18 cellular contexts compared by ENCODE assay signal in the genomic region with DNA sequence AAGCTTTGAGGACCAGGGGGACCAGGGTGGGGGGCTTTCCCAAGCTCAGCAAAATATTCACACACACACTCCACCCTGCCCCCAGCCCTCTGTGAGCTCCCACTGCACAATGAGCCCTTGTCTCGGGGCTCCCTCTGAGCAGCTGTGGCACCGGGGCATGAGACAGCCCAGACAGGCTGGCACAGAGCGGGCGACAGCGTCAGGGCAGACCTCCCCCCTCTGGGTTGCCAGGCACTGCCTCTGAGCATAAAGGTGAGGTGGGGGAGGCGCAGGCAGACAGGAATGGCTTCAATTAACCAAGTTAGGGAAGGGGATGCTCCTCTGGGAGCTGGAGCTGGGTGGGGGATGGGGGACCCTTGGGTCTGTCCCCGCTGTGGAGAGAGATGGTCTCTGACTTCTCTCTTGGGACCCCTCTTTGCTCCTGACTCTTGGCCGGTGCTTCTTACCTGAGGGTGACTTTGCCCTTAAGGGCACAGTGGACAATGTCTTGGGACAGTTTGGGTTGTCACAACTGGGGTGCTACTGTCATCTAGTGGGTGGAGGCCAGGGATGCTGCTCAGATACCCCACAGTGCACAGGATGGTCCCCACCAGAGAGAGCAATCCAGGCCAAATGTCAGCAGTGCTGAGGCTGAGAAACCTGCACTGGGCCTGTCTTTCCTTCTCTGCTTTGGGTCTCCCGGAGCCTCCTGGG. TPM values are rescaled to one million over a fixed set of nuclear protein-coding genes. Genes with fewer than 3 reads are reported as not detected.
DNase-seq lines count a peak whose midpoint lies in the region; ATAC-seq and TF ChIP-seq lines count a peak whose summit lies in the region.
"Had no signal": no experiment of that assay in that cellular context is flagged by ENCODE, and none has a peak within 500 bp of the region (broad histone marks: within the 10 kb centered on the region; RNA-seq: fewer than 3 reads in every experiment).

No MANE protein-coding gene starts in this region.

- H3K4me3 ChIP-seq in heart left ventricle, result no peak overlapping the region
- H3K4me3 ChIP-seq in dorsolateral prefrontal cortex, result peak overlapping the region in 40 of 59 donors; percentile 3 to 56 (median 34)
- H3K4me3 ChIP-seq in ovary, result no peak overlapping the region
- no peak overlapping the region for H3K4me3 ChIP-seq in thoracic aorta

- TF ChIP-seq EP300 in ovary (IDR thresholded peaks at IDR 0.05), result no peak

- H3K27me3 ChIP-seq in heart left ventricle, result no peaks in the 10 kb centered on the region
- no peaks in the 10 kb centered on the region for H3K27me3 ChIP-seq in dorsolateral prefrontal cortex
- no peaks in the 10 kb centered on the region for H3K27me3 ChIP-seq in ovary
- H3K27me3 ChIP-seq in thoracic aorta (replicated peaks; ENCODE audit: insufficient read depth), result no peaks in the 10 kb centered on the region

- H3K27ac ChIP-seq in heart left ventricle (peak overlapping the region in 7 of 12 donors; percentile 6 to 98 (median 15)), dorsolateral prefrontal cortex (peak overlapping the region; percentile 76 to 100 (median 99)), ovary (peak overlapping the region; percentile 6 to 14), thoracic aorta (peak overlapping the region; percentile 99 to 100)
- H3K27ac ChIP-seq: WERI-Rb-1 had no signal

- DNase-seq in heart left ventricle, result no peak
- no peak for DNase-seq in Right ventricle myocardium inferior (ENCODE audit: missing footprints)
- DNase-seq in dorsolateral prefrontal cortex, result peak in 9 of 10 donors; percentile 89 to 97 (median 95)
- no peak for DNase-seq in ovary
- no peak for DNase-seq in thoracic aorta (ENCODE audit: low spot score)
- DNase-seq in NCI-H2196 treated with DMSO at 0.1 percent for 48 hours (lab: John Stamatoyannopoulos, UW; ENCODE audit: unreplicated experiment), result no peak
- no peak for DNase-seq in T-helper 2 cell
- DNase-seq: activated CD8-positive, alpha-beta T cell treated with anti-CD3 and anti-CD28 coated beads for 36 hours; activated naive CD8-positive, alpha-beta T cell treated with anti-CD3 and anti-CD28 coated beads, Interleukin-2, amount 10 ng/mL, durations not matched to agents 7 days and 5 days; activated T-cell treated with anti-CD3 and anti-CD28 coated beads, Interleukin-2, amount 50 U/mL, for 48 hours; central memory CD4-positive, alpha-beta T cell; NCI-H2081; NCI-H748 treated with DMSO at 0.1 percent for 48 hours; SW 1271; WERI-Rb-1 had no signal

- ATAC-seq in heart left ventricle (peak in 1 of 4 donors; percentile 19), Right ventricle myocardium inferior (no peak), thoracic aorta (ENCODE audit: insufficient number of reproducible peaks, low FRiP score, low read depth) (no peak), GM21381 (IDR thresholded peaks at IDR 0.05; ENCODE audit: unreplicated experiment) (no peak)
- ATAC-seq: activated CD8-positive, alpha-beta T cell treated with anti-CD3 and anti-CD28 coated beads for 36 hours had no signal

- TF ChIP-seq CTCF in heart left ventricle (IDR thresholded peaks at IDR 0.05), result no peak
- TF ChIP-seq CTCF in dorsolateral prefrontal cortex (IDR thresholded peaks at IDR 0.05 in 54 of 56, conservative IDR thresholded peaks at IDR 0.05 in 2 of 56; ENCODE audit: low read depth in 1 of 56, partially characterized antibody in 56 of 56), result peak in 11 of 56 donors; percentile 3 to 31 (median 16)
- no peak for TF ChIP-seq CTCF in ovary (IDR thresholded peaks at IDR 0.05)
- no peak for TF ChIP-seq CTCF in thoracic aorta (IDR thresholded peaks at IDR 0.05)

- peaks cover 23 to 75% (median 60%) of the 10 kb centered on the region in 12 donors for H3K4me1 ChIP-seq in heart left ventricle
- H3K4me1 ChIP-seq in ovary (ENCODE audit: insufficient read depth), result peaks cover 25% of the 10 kb centered on the region
- peaks cover 36 to 95% of the 10 kb centered on the region in 2 donors for H3K4me1 ChIP-seq in thoracic aorta (ENCODE audit: control insufficient read depth in 1 of 2, low read depth in 2 of 2)

- intact Hi-C loops in heart left ventricle (cut with DNase I), result no loop called here
- intact Hi-C loops in Right ventricle myocardium inferior (cut with DNase I), result no loop called here
- intact Hi-C loops in dorsolateral prefrontal cortex (cut with DNase I), result no loop called here
- intact Hi-C loops in ovary (cut with DNase I), result no loop called here

- H3K9me3 ChIP-seq in heart left ventricle, result no peaks in the 10 kb centered on the region
- no peaks in the 10 kb centered on the region for H3K9me3 ChIP-seq in ovary
- H3K9me3 ChIP-seq in thoracic aorta, result no peaks in the 10 kb centered on the region

- TF ChIP-seq POLR2A in heart left ventricle (IDR thresholded peaks at IDR 0.05) (no peak), ovary (IDR thresholded peaks at IDR 0.05) (no peak)

- H3K36me3 ChIP-seq in heart left ventricle (peaks cover 0 to 39% (median 25%) of the 10 kb centered on the region in 9 donors), ovary (no peaks in the 10 kb centered on the region), thoracic aorta (peaks cover 16% of the 10 kb centered on the region)
- H3K36me3 ChIP-seq: WERI-Rb-1 had no signal

- WGBS in heart left ventricle, 4 donors, result 76 to 90% (median 84%) methylated on average over 5 to 9 of the region's 9 CpGs
- WGBS in ovary, 3 donors, result 93 to 95% (median 94%) methylated on average over 6 to 9 of the region's 9 CpGs

RNA-seq across cellular contexts. Expression of a gene that starts 30.3 kb away (rescaled TPM):
- 10 to 100 TPM in 3 of 9 donors, 1 to 10 TPM in 6; 5.2 to 19.1 (median 8.3) TPM for total RNA-seq in heart left ventricle
- polyA plus RNA-seq in heart left ventricle, result 1 to 10 TPM; 7.7 to 8.4 TPM
- 9.4 TPM for total RNA-seq in Right ventricle myocardium inferior
- total RNA-seq in dorsolateral prefrontal cortex, result 10 to 100 TPM in 2 of 120 experiments, 1 to 10 TPM in 118; 1.0 to 11.8 (median 4.5) TPM
- 1 to 10 TPM; 2.9 to 7.4 (median 6.7) TPM for total RNA-seq in ovary
- 1 to 10 TPM in 1 of 2 donors, under 1 TPM in 1; 0.90 to 5.0 TPM for polyA plus RNA-seq in ovary
- 10 to 100 TPM; 10.6 to 36.1 TPM for total RNA-seq in thoracic aorta
- total RNA-seq: A172 had no signal
- polyA plus RNA-seq: neural cell had no signal

RNA-seq across cellular contexts. Expression of a gene that starts 44.2 kb away (rescaled TPM):
- total RNA-seq in heart left ventricle, result 10 to 100 TPM; 15.1 to 22.6 (median 16.2) TPM
- polyA plus RNA-seq in heart left ventricle, result 10 to 100 TPM; 26.4 to 32.4 TPM
- total RNA-seq in Right ventricle myocardium inferior, result 21.1 TPM
- total RNA-seq in dorsolateral prefrontal cortex, result 10 to 100 TPM; 30.6 to 70.9 (median 40.8) TPM
- 10 to 100 TPM; 23.6 to 54.8 (median 38.7) TPM for total RNA-seq in ovary
- 10 to 100 TPM in 1 of 2 donors, 1 to 10 TPM in 1; 7.6 to 37.2 TPM for polyA plus RNA-seq in ovary
- 10 to 100 TPM; 35.3 to 52.3 TPM for total RNA-seq in thoracic aorta

RNA-seq across cellular contexts. Expression of a gene that starts 45.7 kb away (rescaled TPM):
- total RNA-seq in heart left ventricle (10 to 100 TPM; 28.7 to 88.2 (median 41.8) TPM), Right ventricle myocardium inferior (54.0 TPM), dorsolateral prefrontal cortex (100 to 1,000 TPM in 5 of 120 experiments, 10 to 100 TPM in 115; 54.8 to 122 (median 79.3) TPM), ovary (10 to 100 TPM in 6 of 7 donors, 1 to 10 TPM in 1; 5.1 to 31.4 (median 21.8) TPM), thoracic aorta (10 to 100 TPM; 27.2 to 28.8 TPM)
- polyA plus RNA-seq in heart left ventricle (10 to 100 TPM; 49.6 to 74.2 TPM), ovary (10 to 100 TPM in 1 of 2 donors, 1 to 10 TPM in 1; 3.2 to 14.8 TPM)

Comparison
In these comparisons a context has a peak if more than half of its experiments do, and no peak if none do; other contexts are left out.
1. DNase-seq: peak in dorsolateral prefrontal cortex (9 of 10); none in heart left ventricle (0 of 5), Right ventricle myocardium inferior (single experiment), ovary (0 of 5), thoracic aorta (single experiment), NCI-H2196 treated with DMSO at 0.1 percent for 48 hours (single experiment) and T-helper 2 cell (0 of 5).
2. H3K27ac ChIP-seq: peak in every context shown above with its lines; median percentile 100 in thoracic aorta; 99 in dorsolateral prefrontal cortex; 15 in heart left ventricle; 10 in ovary.
3. H3K4me3 ChIP-seq: peak in dorsolateral prefrontal cortex (40 of 59); none in heart left ventricle (0 of 12), ovary (single experiment) and thoracic aorta (single experiment).